In genomic region chr1:58941471-58942289, GRCh38 we compare ENCODE assay signal across 13 cellular contexts.
A peak's percentile ranks its signal among the peaks of the same experiment; 100 is the strongest.
DNase-seq lines count a peak whose midpoint lies in the region; ATAC-seq and TF ChIP-seq lines count a peak whose summit lies in the region.
"Had no signal": no experiment of that assay in that cellular context is flagged by ENCODE, and none has a peak within 500 bp of the region (broad histone marks: within the 10 kb centered on the region; RNA-seq: fewer than 3 reads in every experiment).

No MANE protein-coding gene starts in this region.

- peak; percentile 33 for DNase-seq in activated effector memory CD4-positive, alpha-beta T cell treated with Interleukin-2 at 50 U/mL for 16 hours
- no peak for DNase-seq in activated effector memory CD4-positive, alpha-beta T cell treated with anti-CD3 and anti-CD28 coated beads, Interleukin-2, amount 50 U/mL, for 16 hours
- DNase-seq in MM.1S (peak; percentile 84), dermis blood vessel endothelial cell (peak; percentile 19), trophoblast cell (no peak), MV-4-11 (lab: John Stamatoyannopoulos, UW) (no peak)
- peak in 1 of 2 donors; percentile 34 for DNase-seq in stimulated activated naive CD8-positive, alpha-beta T cell treated with anti-CD3 and anti-CD28 coated beads, Interleukin-15, amount 100 ng/mL, for 72 hours
- DNase-seq: islet precursor cell; ovary; stimulated activated CD4-positive, alpha-beta T cell treated with anti-CD3 and anti-CD28 coated beads, Interleukin-4, amount 100 ng/mL, for 4 hours; tibial artery had no signal

- peak overlapping the region in 1 of 2 donors; percentile 75 for H3K27ac Mint-ChIP-seq in stimulated activated naive CD8-positive, alpha-beta T cell treated with anti-CD3 and anti-CD28 coated beads, Interleukin-15, amount 100 ng/mL, for 72 hours

- H3K27me3 ChIP-seq in MM.1S (replicated peaks; ENCODE audit: insufficient read depth, low read length) (no peaks in the 10 kb centered on the region), trophoblast cell (ENCODE audit: insufficient read depth, low read length) (no peaks in the 10 kb centered on the region)
- H3K27me3 ChIP-seq: breast epithelium, ovary, tibial artery had no signal

- H3K4me3 ChIP-seq in MM.1S (ENCODE audit: low read length), result no peak overlapping the region
- no peak overlapping the region for H3K4me3 ChIP-seq in trophoblast cell (ENCODE audit: low read depth, low read length)
- H3K4me3 ChIP-seq: breast epithelium, ovary, tibial artery had no signal

- H3K9ac ChIP-seq in MM.1S (ENCODE audit: low read length) (no peak overlapping the region), trophoblast cell (ENCODE audit: low read length) (no peak overlapping the region)

- no peak overlapping the region for H2BK120ac ChIP-seq in trophoblast cell (ENCODE audit: insufficient read depth, low read length, poor library complexity)

- H3K4me1 ChIP-seq in MM.1S (ENCODE audit: low read length) (peaks cover 25% of the 10 kb centered on the region), trophoblast cell (ENCODE audit: control insufficient read depth in 1 of 2, insufficient read depth in 2 of 2, low read length in 2 of 2) (no peaks in the 10 kb centered on the region)
- H3K4me1 ChIP-seq: breast epithelium, tibial artery had no signal

- no peaks in the 10 kb centered on the region for H3K36me3 ChIP-seq in MM.1S (replicated peaks; ENCODE audit: insufficient read depth, low read length)
- H3K36me3 ChIP-seq in trophoblast cell (ENCODE audit: control insufficient read depth in 1 of 2, insufficient read depth in 2 of 2, low read length in 2 of 2), result no peaks in the 10 kb centered on the region
- H3K36me3 ChIP-seq: breast epithelium, ovary, tibial artery had no signal

- H3K23ac ChIP-seq in trophoblast cell (ENCODE audit: low read length), result no peak overlapping the region

- H2AK5ac ChIP-seq in trophoblast cell (ENCODE audit: low read length), result no peak overlapping the region

- H3K18ac ChIP-seq in trophoblast cell (ENCODE audit: low read length), result no peak overlapping the region

- H2BK12ac ChIP-seq in trophoblast cell (ENCODE audit: low read length), result no peak overlapping the region

- peaks cover 61% of the 10 kb centered on the region for H3K4me1 Mint-ChIP-seq in stimulated activated naive CD8-positive, alpha-beta T cell treated with anti-CD3 and anti-CD28 coated beads, Interleukin-15, amount 100 ng/mL, for 72 hours

- no peak overlapping the region for H3K14ac ChIP-seq in trophoblast cell (ENCODE audit: low read length)

- H3K27ac ChIP-seq in MM.1S (ENCODE audit: low read length) (peak overlapping the region; percentile 45; the same call in 1 of the 2 replicates), trophoblast cell (ENCODE audit: low read depth, low read length) (no peak overlapping the region)
- H3K27ac ChIP-seq: ovary, tibial artery had no signal

- H2AFZ ChIP-seq in MM.1S (ENCODE audit: low read length) (peak overlapping the region; percentile 70), trophoblast cell (ENCODE audit: insufficient read depth, low read length, poor library complexity) (no peak overlapping the region)

- H3K79me2 ChIP-seq in MM.1S (ENCODE audit: low read length), result no peaks in the 10 kb centered on the region
- H3K79me2 ChIP-seq in trophoblast cell (ENCODE audit: control insufficient read depth, insufficient read depth, low read length, poor library complexity), result no peaks in the 10 kb centered on the region

- H3K79me1 ChIP-seq in trophoblast cell (ENCODE audit: low read length), result no peaks in the 10 kb centered on the region

- H4K12ac ChIP-seq in trophoblast cell (ENCODE audit: low read depth, low read length), result no peak overlapping the region

- no peak overlapping the region for H3K4ac ChIP-seq in trophoblast cell (ENCODE audit: low read depth, low read length)

- peaks cover 9% of the 10 kb centered on the region for H3F3A ChIP-seq in MM.1S (ENCODE audit: insufficient read depth, low read length)

- H3K9me3 Mint-ChIP-seq in stimulated activated naive CD8-positive, alpha-beta T cell treated with anti-CD3 and anti-CD28 coated beads, Interleukin-15, amount 100 ng/mL, for 72 hours, result peaks cover 0 to 12% of the 10 kb centered on the region in 2 donors

- no peaks in the 10 kb centered on the region for H3K9me3 ChIP-seq in MM.1S (replicated peaks; ENCODE audit: insufficient read depth, low read length)
- no peaks in the 10 kb centered on the region for H3K9me3 ChIP-seq in trophoblast cell (ENCODE audit: insufficient read depth, low read depth, low read length)
- H3K9me3 ChIP-seq: breast epithelium, ovary, tibial artery had no signal

- H3K4me3 Mint-ChIP-seq in stimulated activated naive CD8-positive, alpha-beta T cell treated with anti-CD3 and anti-CD28 coated beads, Interleukin-15, amount 100 ng/mL, for 72 hours, result peak overlapping the region; percentile 29

- TF ChIP-seq CTCF in MM.1S (IDR thresholded peaks at IDR 0.05; ENCODE audit: low read length), result no peak

- no peak overlapping the region for H4K91ac ChIP-seq in trophoblast cell (ENCODE audit: low read depth, low read length)

- H3K4me2 ChIP-seq in MM.1S (ENCODE audit: low read depth, low read length) (peak overlapping the region; percentile 35; the same call in 1 of the 2 replicates), trophoblast cell (ENCODE audit: low read length) (no peak overlapping the region)

- H4K8ac ChIP-seq in trophoblast cell (ENCODE audit: low read depth, low read length), result no peak overlapping the region

- ATAC-seq in stimulated activated naive CD8-positive, alpha-beta T cell treated with anti-CD3 and anti-CD28 coated beads, Interleukin-15, amount 100 ng/mL, for 72 hours, result peak; percentile 87
- ATAC-seq in HG02571 (IDR thresholded peaks at IDR 0.05; ENCODE audit: unreplicated experiment), result no peak

- no CpG with 5 or more reads among the region's 4 CpGs for WGBS in trophoblast cell (ENCODE audit: extremely low coverage, insufficient coverage, insufficient read length)

- H2BK5ac ChIP-seq in trophoblast cell (ENCODE audit: low read depth, low read length, poor library complexity), result no peak overlapping the region

- no peaks in the 10 kb centered on the region for H3K9me2 ChIP-seq in MM.1S (replicated peaks; ENCODE audit: insufficient read depth, low read length)

- no peaks in the 10 kb centered on the region for H3K27me3 Mint-ChIP-seq in stimulated activated naive CD8-positive, alpha-beta T cell treated with anti-CD3 and anti-CD28 coated beads, Interleukin-15, amount 100 ng/mL, for 72 hours

- H4K20me1 ChIP-seq in MM.1S (ENCODE audit: insufficient read depth, low read length), result no peaks in the 10 kb centered on the region

Comparison
In these comparisons a context has a peak if more than half of its experiments do, and no peak if none do; other contexts are left out.
1. DNase-seq: peak in activated effector memory CD4-positive, alpha-beta T cell treated with Interleukin-2 at 50 U/mL for 16 hours (single experiment), MM.1S (single experiment) and dermis blood vessel endothelial cell (single experiment); none in activated effector memory CD4-positive, alpha-beta T cell treated with anti-CD3 and anti-CD28 coated beads, Interleukin-2, amount 50 U/mL, for 16 hours (single experiment), trophoblast cell (0 of 2) and MV-4-11 (single experiment).